1 cellular context compared by ENCODE assay signal in the genomic region with DNA sequence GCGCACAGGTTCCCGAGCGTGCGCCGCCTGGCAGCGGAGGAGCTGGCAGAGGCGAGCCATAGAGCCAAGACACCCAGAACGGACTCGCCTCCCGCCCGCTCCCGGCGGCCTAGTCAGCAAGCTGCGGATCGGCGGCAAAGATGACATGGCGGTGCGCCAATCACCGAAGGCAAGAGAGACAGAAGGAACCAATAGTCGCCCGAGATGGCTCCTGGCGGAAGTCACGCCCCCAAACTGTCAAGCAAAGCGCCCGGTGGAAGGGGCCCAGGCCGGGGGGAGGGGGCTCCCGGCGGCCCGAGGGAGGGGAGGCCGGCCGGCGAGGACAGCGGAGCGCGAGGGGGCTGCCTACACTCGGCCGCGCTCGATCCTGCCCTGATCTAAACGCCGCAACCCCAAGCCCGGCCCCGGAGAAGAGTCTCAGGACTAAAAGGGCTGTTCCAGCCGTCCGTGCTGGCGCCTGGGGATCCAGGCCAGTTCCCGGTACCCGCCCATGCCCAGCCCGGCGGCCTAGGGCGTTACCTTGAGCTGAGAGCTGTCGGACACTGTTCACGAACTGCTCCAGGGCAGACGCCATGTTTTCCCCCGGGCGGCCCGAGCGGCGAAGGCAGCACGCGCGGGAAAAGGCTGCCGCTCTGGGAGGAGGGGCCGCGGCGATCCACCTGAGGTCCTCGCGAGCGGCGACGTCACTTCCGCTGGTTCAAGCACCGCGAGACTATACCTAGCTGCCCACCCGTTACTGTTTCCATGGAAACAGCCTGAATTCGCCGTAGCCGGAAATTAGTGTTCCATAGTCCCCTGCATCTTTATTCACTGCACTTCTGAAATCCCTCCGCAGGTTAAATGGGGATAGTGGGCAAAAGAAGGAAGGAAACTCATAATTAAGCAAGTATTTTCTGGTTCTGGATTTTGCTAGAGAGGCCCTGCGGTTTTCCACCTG.
TF ChIP-seq lines count a peak whose summit lies in the region.

A gene (minus strand): TSS at position 634 of the 937 bp plus-strand sequence. CDS start 60 bp downstream, at position 574.

TF ChIP-seq in HEK293, 187 proteins besides CTCF, POLR2A, EP300 and RAD21 (continued from another document and continues in another):
- TF ChIP-seq, protein P1, sequence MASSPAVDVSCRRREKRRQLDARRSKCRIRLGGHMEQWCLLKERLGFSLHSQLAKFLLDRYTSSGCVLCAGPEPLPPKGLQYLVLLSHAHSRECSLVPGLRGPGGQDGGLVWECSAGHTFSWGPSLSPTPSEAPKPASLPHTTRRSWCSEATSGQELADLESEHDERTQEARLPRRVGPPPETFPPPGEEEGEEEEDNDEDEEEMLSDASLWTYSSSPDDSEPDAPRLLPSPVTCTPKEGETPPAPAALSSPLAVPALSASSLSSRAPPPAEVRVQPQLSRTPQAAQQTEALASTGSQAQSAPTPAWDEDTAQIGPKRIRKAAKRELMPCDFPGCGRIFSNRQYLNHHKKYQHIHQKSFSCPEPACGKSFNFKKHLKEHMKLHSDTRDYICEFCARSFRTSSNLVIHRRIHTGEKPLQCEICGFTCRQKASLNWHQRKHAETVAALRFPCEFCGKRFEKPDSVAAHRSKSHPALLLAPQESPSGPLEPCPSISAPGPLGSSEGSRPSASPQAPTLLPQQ (tag by site-specific recombination; IDR thresholded peaks at IDR 0.05) = peak; percentile 67
- TF ChIP-seq, protein P2, sequence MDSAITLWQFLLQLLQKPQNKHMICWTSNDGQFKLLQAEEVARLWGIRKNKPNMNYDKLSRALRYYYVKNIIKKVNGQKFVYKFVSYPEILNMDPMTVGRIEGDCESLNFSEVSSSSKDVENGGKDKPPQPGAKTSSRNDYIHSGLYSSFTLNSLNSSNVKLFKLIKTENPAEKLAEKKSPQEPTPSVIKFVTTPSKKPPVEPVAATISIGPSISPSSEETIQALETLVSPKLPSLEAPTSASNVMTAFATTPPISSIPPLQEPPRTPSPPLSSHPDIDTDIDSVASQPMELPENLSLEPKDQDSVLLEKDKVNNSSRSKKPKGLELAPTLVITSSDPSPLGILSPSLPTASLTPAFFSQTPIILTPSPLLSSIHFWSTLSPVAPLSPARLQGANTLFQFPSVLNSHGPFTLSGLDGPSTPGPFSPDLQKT (IDR thresholded peaks at IDR 0.05; ENCODE audit: borderline replicate concordance, low read depth, low read length) = 0 out of 2 replicates have a peak, but pooled peaks have one; percentile 43
- peak; percentile 90 for TF ChIP-seq SP2 (tag by site-specific recombination; IDR thresholded peaks at IDR 0.05)
- TF ChIP-seq GLIS2 (tag by site-specific recombination; IDR thresholded peaks at IDR 0.05) = peak; percentile 45; the same call in 1 of the 2 replicates
- TF ChIP-seq ZNF292 (tag by site-specific recombination; IDR thresholded peaks at IDR 0.05; ENCODE audit: borderline replicate concordance, low read depth) = no peak
- no peak for TF ChIP-seq ZNF114 (tag by site-specific recombination; IDR thresholded peaks at IDR 0.05)
- TF ChIP-seq GLI2 (tag by site-specific recombination; IDR thresholded peaks at IDR 0.05; ENCODE audit: borderline replicate concordance, low read depth) = no peak
- no peak for TF ChIP-seq ZNF274 (IDR thresholded peaks at IDR 0.05; ENCODE audit: low read length)
- no peak for TF ChIP-seq ZNF274 (tag by site-specific recombination; IDR thresholded peaks at IDR 0.05; ENCODE audit: borderline replicate concordance)
- TF ChIP-seq ZNF596 (tag by site-specific recombination; IDR thresholded peaks at IDR 0.05) = no peak
- TF ChIP-seq ZBTB8A (tag by site-specific recombination; IDR thresholded peaks at IDR 0.05) = peak; percentile 81
- no peak for TF ChIP-seq ZNF792 (tag by site-specific recombination; IDR thresholded peaks at IDR 0.05)
- no peak for TF ChIP-seq ZNF776 (tag by site-specific recombination; IDR thresholded peaks at IDR 0.05; ENCODE audit: borderline replicate concordance)
- TF ChIP-seq, protein P3, sequence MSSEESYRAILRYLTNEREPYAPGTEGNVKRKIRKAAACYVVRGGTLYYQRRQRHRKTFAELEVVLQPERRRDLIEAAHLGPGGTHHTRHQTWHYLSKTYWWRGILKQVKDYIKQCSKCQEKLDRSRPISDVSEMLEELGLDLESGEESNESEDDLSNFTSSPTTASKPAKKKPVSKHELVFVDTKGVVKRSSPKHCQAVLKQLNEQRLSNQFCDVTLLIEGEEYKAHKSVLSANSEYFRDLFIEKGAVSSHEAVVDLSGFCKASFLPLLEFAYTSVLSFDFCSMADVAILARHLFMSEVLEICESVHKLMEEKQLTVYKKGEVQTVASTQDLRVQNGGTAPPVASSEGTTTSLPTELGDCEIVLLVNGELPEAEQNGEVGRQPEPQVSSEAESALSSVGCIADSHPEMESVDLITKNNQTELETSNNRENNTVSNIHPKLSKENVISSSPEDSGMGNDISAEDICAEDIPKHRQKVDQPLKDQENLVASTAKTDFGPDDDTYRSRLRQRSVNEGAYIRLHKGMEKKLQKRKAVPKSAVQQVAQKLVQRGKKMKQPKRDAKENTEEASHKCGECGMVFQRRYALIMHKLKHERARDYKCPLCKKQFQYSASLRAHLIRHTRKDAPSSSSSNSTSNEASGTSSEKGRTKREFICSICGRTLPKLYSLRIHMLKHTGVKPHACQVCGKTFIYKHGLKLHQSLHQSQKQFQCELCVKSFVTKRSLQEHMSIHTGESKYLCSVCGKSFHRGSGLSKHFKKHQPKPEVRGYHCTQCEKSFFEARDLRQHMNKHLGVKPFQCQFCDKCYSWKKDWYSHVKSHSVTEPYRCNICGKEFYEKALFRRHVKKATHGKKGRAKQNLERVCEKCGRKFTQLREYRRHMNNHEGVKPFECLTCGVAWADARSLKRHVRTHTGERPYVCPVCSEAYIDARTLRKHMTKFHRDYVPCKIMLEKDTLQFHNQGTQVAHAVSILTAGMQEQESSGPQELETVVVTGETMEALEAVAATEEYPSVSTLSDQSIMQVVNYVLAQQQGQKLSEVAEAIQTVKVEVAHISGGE (tag by site-specific recombination; conservative IDR thresholded peaks at IDR 0.05; ENCODE audit: low read depth) = peak; percentile 85
- TF ChIP-seq ZBTB7A (tag by site-specific recombination; IDR thresholded peaks at IDR 0.05; ENCODE audit: low read depth) = peak; percentile 90
- no peak for TF ChIP-seq SALL2 (tag by site-specific recombination; IDR thresholded peaks at IDR 0.05; ENCODE audit: borderline replicate concordance)
- TF ChIP-seq ZNF112 (tag by site-specific recombination; IDR thresholded peaks at IDR 0.05) = no peak
- no peak for TF ChIP-seq ZNF16 (tag by site-specific recombination; IDR thresholded peaks at IDR 0.05; ENCODE audit: low read depth)
- TF ChIP-seq WT1 (tag by site-specific recombination; IDR thresholded peaks at IDR 0.05) = peak; percentile 28; the same call in 1 of the 2 replicates
- TF ChIP-seq, protein P4, sequence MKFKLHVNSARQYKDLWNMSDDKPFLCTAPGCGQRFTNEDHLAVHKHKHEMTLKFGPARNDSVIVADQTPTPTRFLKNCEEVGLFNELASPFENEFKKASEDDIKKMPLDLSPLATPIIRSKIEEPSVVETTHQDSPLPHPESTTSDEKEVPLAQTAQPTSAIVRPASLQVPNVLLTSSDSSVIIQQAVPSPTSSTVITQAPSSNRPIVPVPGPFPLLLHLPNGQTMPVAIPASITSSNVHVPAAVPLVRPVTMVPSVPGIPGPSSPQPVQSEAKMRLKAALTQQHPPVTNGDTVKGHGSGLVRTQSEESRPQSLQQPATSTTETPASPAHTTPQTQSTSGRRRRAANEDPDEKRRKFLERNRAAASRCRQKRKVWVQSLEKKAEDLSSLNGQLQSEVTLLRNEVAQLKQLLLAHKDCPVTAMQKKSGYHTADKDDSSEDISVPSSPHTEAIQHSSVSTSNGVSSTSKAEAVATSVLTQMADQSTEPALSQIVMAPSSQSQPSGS (tag by site-specific recombination; IDR thresholded peaks at IDR 0.05; ENCODE audit: low read depth) = peak; percentile 50; the same call in 1 of the 2 replicates
- TF ChIP-seq ZNF146 (tag by site-specific recombination; IDR thresholded peaks at IDR 0.05) = peak; percentile 18; the same call in 1 of the 2 replicates
- TF ChIP-seq ZNF561 (tag by site-specific recombination; IDR thresholded peaks at IDR 0.05; ENCODE audit: borderline replicate concordance) = no peak; the same call in none of the 2 replicates
- no peak for TF ChIP-seq ZFP3 (tag by site-specific recombination; IDR thresholded peaks at IDR 0.05; ENCODE audit: low read depth)
- TF ChIP-seq ZEB2 (tag by site-specific recombination; IDR thresholded peaks at IDR 0.05) = peak; percentile 99
- no peak for TF ChIP-seq ZFP41 (tag by site-specific recombination; IDR thresholded peaks at IDR 0.05; ENCODE audit: borderline replicate concordance)
- TF ChIP-seq, protein P5, sequence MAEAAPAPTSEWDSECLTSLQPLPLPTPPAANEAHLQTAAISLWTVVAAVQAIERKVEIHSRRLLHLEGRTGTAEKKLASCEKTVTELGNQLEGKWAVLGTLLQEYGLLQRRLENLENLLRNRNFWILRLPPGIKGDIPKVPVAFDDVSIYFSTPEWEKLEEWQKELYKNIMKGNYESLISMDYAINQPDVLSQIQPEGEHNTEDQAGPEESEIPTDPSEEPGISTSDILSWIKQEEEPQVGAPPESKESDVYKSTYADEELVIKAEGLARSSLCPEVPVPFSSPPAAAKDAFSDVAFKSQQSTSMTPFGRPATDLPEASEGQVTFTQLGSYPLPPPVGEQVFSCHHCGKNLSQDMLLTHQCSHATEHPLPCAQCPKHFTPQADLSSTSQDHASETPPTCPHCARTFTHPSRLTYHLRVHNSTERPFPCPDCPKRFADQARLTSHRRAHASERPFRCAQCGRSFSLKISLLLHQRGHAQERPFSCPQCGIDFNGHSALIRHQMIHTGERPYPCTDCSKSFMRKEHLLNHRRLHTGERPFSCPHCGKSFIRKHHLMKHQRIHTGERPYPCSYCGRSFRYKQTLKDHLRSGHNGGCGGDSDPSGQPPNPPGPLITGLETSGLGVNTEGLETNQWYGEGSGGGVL (tag by site-specific recombination; IDR thresholded peaks at IDR 0.05) = no peak; the same call in 1 of the 2 replicates
- TF ChIP-seq, protein P6, sequence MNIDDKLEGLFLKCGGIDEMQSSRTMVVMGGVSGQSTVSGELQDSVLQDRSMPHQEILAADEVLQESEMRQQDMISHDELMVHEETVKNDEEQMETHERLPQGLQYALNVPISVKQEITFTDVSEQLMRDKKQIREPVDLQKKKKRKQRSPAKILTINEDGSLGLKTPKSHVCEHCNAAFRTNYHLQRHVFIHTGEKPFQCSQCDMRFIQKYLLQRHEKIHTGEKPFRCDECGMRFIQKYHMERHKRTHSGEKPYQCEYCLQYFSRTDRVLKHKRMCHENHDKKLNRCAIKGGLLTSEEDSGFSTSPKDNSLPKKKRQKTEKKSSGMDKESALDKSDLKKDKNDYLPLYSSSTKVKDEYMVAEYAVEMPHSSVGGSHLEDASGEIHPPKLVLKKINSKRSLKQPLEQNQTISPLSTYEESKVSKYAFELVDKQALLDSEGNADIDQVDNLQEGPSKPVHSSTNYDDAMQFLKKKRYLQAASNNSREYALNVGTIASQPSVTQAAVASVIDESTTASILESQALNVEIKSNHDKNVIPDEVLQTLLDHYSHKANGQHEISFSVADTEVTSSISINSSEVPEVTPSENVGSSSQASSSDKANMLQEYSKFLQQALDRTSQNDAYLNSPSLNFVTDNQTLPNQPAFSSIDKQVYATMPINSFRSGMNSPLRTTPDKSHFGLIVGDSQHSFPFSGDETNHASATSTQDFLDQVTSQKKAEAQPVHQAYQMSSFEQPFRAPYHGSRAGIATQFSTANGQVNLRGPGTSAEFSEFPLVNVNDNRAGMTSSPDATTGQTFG (tag by site-specific recombination; IDR thresholded peaks at IDR 0.05; ENCODE audit: borderline replicate concordance) = no peak
- TF ChIP-seq ZNF660 (tag by site-specific recombination; IDR thresholded peaks at IDR 0.05) = peak; percentile 13; the same call in 1 of the 2 replicates
- TF ChIP-seq, protein P7, sequence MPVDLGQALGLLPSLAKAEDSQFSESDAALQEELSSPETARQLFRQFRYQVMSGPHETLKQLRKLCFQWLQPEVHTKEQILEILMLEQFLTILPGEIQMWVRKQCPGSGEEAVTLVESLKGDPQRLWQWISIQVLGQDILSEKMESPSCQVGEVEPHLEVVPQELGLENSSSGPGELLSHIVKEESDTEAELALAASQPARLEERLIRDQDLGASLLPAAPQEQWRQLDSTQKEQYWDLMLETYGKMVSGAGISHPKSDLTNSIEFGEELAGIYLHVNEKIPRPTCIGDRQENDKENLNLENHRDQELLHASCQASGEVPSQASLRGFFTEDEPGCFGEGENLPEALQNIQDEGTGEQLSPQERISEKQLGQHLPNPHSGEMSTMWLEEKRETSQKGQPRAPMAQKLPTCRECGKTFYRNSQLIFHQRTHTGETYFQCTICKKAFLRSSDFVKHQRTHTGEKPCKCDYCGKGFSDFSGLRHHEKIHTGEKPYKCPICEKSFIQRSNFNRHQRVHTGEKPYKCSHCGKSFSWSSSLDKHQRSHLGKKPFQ (tag by site-specific recombination; IDR thresholded peaks at IDR 0.05) = no peak; the same call in 1 of the 2 replicates
- TF ChIP-seq, protein P8, sequence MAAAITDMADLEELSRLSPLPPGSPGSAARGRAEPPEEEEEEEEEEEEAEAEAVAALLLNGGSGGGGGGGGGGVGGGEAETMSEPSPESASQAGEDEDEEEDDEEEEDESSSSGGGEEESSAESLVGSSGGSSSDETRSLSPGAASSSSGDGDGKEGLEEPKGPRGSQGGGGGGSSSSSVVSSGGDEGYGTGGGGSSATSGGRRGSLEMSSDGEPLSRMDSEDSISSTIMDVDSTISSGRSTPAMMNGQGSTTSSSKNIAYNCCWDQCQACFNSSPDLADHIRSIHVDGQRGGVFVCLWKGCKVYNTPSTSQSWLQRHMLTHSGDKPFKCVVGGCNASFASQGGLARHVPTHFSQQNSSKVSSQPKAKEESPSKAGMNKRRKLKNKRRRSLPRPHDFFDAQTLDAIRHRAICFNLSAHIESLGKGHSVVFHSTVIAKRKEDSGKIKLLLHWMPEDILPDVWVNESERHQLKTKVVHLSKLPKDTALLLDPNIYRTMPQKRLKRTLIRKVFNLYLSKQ (tag by site-specific recombination; IDR thresholded peaks at IDR 0.05; ENCODE audit: borderline replicate concordance) = no peak
- peak; percentile 22; the same call in 1 of the 2 replicates for TF ChIP-seq OSR2 (tag by site-specific recombination; IDR thresholded peaks at IDR 0.05)
- TF ChIP-seq, protein P9, sequence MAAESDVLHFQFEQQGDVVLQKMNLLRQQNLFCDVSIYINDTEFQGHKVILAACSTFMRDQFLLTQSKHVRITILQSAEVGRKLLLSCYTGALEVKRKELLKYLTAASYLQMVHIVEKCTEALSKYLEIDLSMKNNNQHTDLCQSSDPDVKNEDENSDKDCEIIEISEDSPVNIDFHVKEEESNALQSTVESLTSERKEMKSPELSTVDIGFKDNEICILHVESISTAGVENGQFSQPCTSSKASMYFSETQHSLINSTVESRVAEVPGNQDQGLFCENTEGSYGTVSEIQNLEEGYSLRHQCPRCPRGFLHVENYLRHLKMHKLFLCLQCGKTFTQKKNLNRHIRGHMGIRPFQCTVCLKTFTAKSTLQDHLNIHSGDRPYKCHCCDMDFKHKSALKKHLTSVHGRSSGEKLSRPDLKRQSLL (tag by site-specific recombination; IDR thresholded peaks at IDR 0.05) = no peak
- TF ChIP-seq ZSCAN30 (tag by site-specific recombination; IDR thresholded peaks at IDR 0.05) = no peak; the same call in none of the 2 replicates
- TF ChIP-seq ZSCAN23 (tag by site-specific recombination; IDR thresholded peaks at IDR 0.05) = peak; percentile 68; the same call in 1 of the 2 replicates
- TF ChIP-seq BCL11A (tag by site-specific recombination; IDR thresholded peaks at IDR 0.05; ENCODE audit: low read depth) = no peak
- TF ChIP-seq ZNF785 (tag by site-specific recombination; IDR thresholded peaks at IDR 0.05) = no peak; the same call in 1 of the 2 replicates
- no peak for TF ChIP-seq ZNF654 (tag by site-specific recombination; IDR thresholded peaks at IDR 0.05; ENCODE audit: low read depth)
- TF ChIP-seq ZNF366 (tag by site-specific recombination; conservative IDR thresholded peaks at IDR 0.05) = 0 out of 2 replicates have a peak, but pooled peaks have one; percentile 16
- TF ChIP-seq ZFP69B (tag by site-specific recombination; IDR thresholded peaks at IDR 0.05) = no peak; the same call in 1 of the 2 replicates
- peak; percentile 62 for TF ChIP-seq ZNF394 (tag by site-specific recombination; IDR thresholded peaks at IDR 0.05; ENCODE audit: borderline replicate concordance)
